ENCODE assay signal across 8 cellular contexts in genomic region chr5:141664733-141665461, GRCh38. TPM values are rescaled to one million over a fixed set of nuclear protein-coding genes. Genes with fewer than 3 reads are reported as not detected.
DNase-seq lines count a peak whose midpoint lies in the region; ATAC-seq and TF ChIP-seq lines count a peak whose summit lies in the region.

No MANE protein-coding gene starts in this region.

- no peaks in the 10 kb centered on the region for H3K9me3 Mint-ChIP-seq in activated T-cell treated with anti-CD3 and anti-CD28 coated beads, Interleukin-2, amount 50 U/mL, for 72 hours
- no peaks in the 10 kb centered on the region for H3K9me3 Mint-ChIP-seq in osteocyte (ENCODE audit: unreplicated experiment)

- DNase-seq in DMS153 treated with DMSO at 0.1 percent for 48 hours (lab: John Stamatoyannopoulos, UW; ENCODE audit: unreplicated experiment): peak; percentile 0
- peak; percentile 89 for DNase-seq in GM20000 (ENCODE audit: low spot score)
- DNase-seq in Panc1 (ENCODE audit: low read depth, low spot score): peak; percentile 41
- peak; percentile 72 to 79 for DNase-seq in activated T-cell treated with anti-CD3 and anti-CD28 coated beads, Interleukin-2, amount 50 U/mL, for 72 hours
- peak; percentile 30 for DNase-seq in fibroblast of the conjunctiva (ENCODE audit: low read depth)
- DNase-seq in osteocyte (ENCODE audit: extremely low spot score, unreplicated experiment): peak; percentile 91
- peak; percentile 86 for DNase-seq in transverse colon

- peaks cover 4% of the 10 kb centered on the region for H3K4me1 Mint-ChIP-seq in activated T-cell treated with anti-CD3 and anti-CD28 coated beads, Interleukin-2, amount 50 U/mL, for 72 hours (ENCODE audit: low read depth)
- H3K4me1 Mint-ChIP-seq in osteocyte (ENCODE audit: unreplicated experiment): no peaks in the 10 kb centered on the region

- H3K27me3 Mint-ChIP-seq in activated T-cell treated with anti-CD3 and anti-CD28 coated beads, Interleukin-2, amount 50 U/mL, for 72 hours (ENCODE audit: low read depth): no peaks in the 10 kb centered on the region
- H3K27me3 Mint-ChIP-seq in osteocyte (ENCODE audit: unreplicated experiment): no peaks in the 10 kb centered on the region

- H3K36me3 ChIP-seq in Panc1 (ENCODE audit: control insufficient read depth, insufficient read depth, low read length) (no peaks in the 10 kb centered on the region), transverse colon (no peaks in the 10 kb centered on the region)

- H3K4me3 Mint-ChIP-seq in activated T-cell treated with anti-CD3 and anti-CD28 coated beads, Interleukin-2, amount 50 U/mL, for 72 hours: no peak overlapping the region
- H3K4me3 Mint-ChIP-seq in osteocyte (ENCODE audit: unreplicated experiment): no peak overlapping the region

- H3K4me1 ChIP-seq in Panc1 (ENCODE audit: control insufficient read depth, insufficient read depth, low read length) (0 out of 2 replicates have a peak, but pooled peaks cover 3% of the 10 kb centered on the region), transverse colon (peaks cover 0 to 5% (median 2%) of the 10 kb centered on the region in 4 donors)

- POLR2A ChIA-PET in Panc1 (lab: Charles Lee): no interaction called here

- CTCF ChIA-PET in Panc1 (lab: Charles Lee): interaction anchor here (0.6 to 1.2 kb wide), 4 partner anchors 17 to 296 kb away, joined by 3 to 9 read pairs (median 6); partner anchors contain the start of gene ARAP3

- H3K27me3 ChIP-seq in Panc1 (ENCODE audit: control insufficient read depth, insufficient read depth, low read length) (no peaks in the 10 kb centered on the region), transverse colon (no peaks in the 10 kb centered on the region)

- intact Hi-C loops in Panc1 (cut with micrococcal nuclease; ENCODE audit: unreplicated experiment): loop anchor here (10.0 kb wide), 1 partner anchor 300 kb away; the partner anchor contains the start of gene RNF14
- intact Hi-C loops in transverse colon (cut with DNase I; ENCODE audit: low total_unique reads): no loop called here

- no peak for TF ChIP-seq EP300 in transverse colon (IDR thresholded peaks at IDR 0.05; ENCODE audit: low read depth)

- H3K9me3 ChIP-seq in Panc1 (ENCODE audit: control insufficient read depth, insufficient read depth, low read depth, low read length) (no peaks in the 10 kb centered on the region), transverse colon (no peaks in the 10 kb centered on the region)

- TF ChIP-seq CTCF in GM20000 (IDR thresholded peaks at IDR 0.05; ENCODE audit: extremely low read depth, missing control alignments): peak; percentile 82
- peak; percentile 95 for TF ChIP-seq CTCF in Panc1 (IDR thresholded peaks at IDR 0.05)
- TF ChIP-seq CTCF in osteocyte (IDR thresholded peaks at IDR 0.05): peak; percentile 91
- peak; percentile 80 to 94 (median 90) for TF ChIP-seq CTCF in transverse colon (IDR thresholded peaks at IDR 0.05)

- no TSS peak for BruUV-seq in Panc1 (replicated peaks; lab: Mats Ljungman, UMichigan)

- WGBS in transverse colon (ENCODE audit: low coverage in 1 of 2), 2 donors: 35 to 49% methylated on average over 3 to 10 of the region's 13 CpGs

- H3K36me3 Mint-ChIP-seq in activated T-cell treated with anti-CD3 and anti-CD28 coated beads, Interleukin-2, amount 50 U/mL, for 72 hours (ENCODE audit: insufficient read depth in 2 of 2): no peaks in the 10 kb centered on the region
- H3K36me3 Mint-ChIP-seq in osteocyte (ENCODE audit: unreplicated experiment): no peaks in the 10 kb centered on the region

- H3K4me3 ChIP-seq in Panc1 (ENCODE audit: low read depth in 2 of 2, low read length in 2 of 2): no peak overlapping the region
- no peak overlapping the region for H3K4me3 ChIP-seq in transverse colon

- ATAC-seq in HG03571 (IDR thresholded peaks at IDR 0.05; ENCODE audit: unreplicated experiment) (peak; percentile 87), Panc1 (peak; percentile 94)
- ATAC-seq in activated T-cell treated with anti-CD3 and anti-CD28 coated beads, Interleukin-2, amount 50 U/mL, for 72 hours (replicated peaks in 1 of 2): peak; percentile 90

- TF ChIP-seq POLR2A in transverse colon (IDR thresholded peaks at IDR 0.05): no peak

- in situ Hi-C loops in Panc1 (cut with HindIII; ENCODE audit: low pct_unique_long_range_greater_than_20kb, low sequenced_read_pairs) (no loop called here), transverse colon (cut with MboI; ENCODE audit: low pct_ligation_motif_present in 1 of 4, low pct_unique_long_range_greater_than_20kb in 1 of 4, low sequenced_read_pairs in 3 of 4) (no loop called here)

- H3K27ac ChIP-seq in Panc1 (ENCODE audit: low read length) (no peak overlapping the region), transverse colon (peak overlapping the region in 1 of 4 donors; percentile 39)

- no peak overlapping the region for H3K27ac Mint-ChIP-seq in activated T-cell treated with anti-CD3 and anti-CD28 coated beads, Interleukin-2, amount 50 U/mL, for 72 hours
- H3K27ac Mint-ChIP-seq in osteocyte (ENCODE audit: unreplicated experiment): no peak overlapping the region

RNA-seq across cellular contexts. Expression of gene FCHSD1, which starts 13.7 kb away (rescaled TPM):
- 32.8 TPM for total RNA-seq in Panc1 (2021; ENCODE audit: unreplicated experiment)
- 30.6 TPM for polyA plus RNA-seq in Panc1 (2012; ENCODE audit: insufficient read length)
- total RNA-seq in activated T-cell treated with anti-CD3 and anti-CD28 coated beads, Interleukin-2, amount 50 U/mL, for 72 hours: 10 to 100 TPM; 54.1 to 61.1 TPM
- total RNA-seq in osteocyte: 23.2 and 28.6 TPM in 2 replicates
- total RNA-seq in transverse colon: 10 to 100 TPM; 26.1 to 69.9 (median 43.1) TPM

RNA-seq across cellular contexts. Expression of gene ARAP3, which starts 17.1 kb away (rescaled TPM):
- total RNA-seq in Panc1 (2021; ENCODE audit: unreplicated experiment) (2.5 TPM), osteocyte (1.3 and 2.0 TPM in 2 replicates), transverse colon (1 to 10 TPM; 1.1 to 4.0 (median 3.3) TPM)
- 3.3 TPM for polyA plus RNA-seq in Panc1 (2012; ENCODE audit: insufficient read length)
- 1 to 10 TPM; 3.2 to 4.1 TPM for total RNA-seq in activated T-cell treated with anti-CD3 and anti-CD28 coated beads, Interleukin-2, amount 50 U/mL, for 72 hours

RNA-seq across cellular contexts. Expression of gene RELL2, which starts 28.1 kb away (rescaled TPM):
- total RNA-seq in Panc1 (2021; ENCODE audit: unreplicated experiment) (13.3 TPM), osteocyte (5.4 and 6.1 TPM in 2 replicates), transverse colon (10 to 100 TPM in 1 of 4 donors, 1 to 10 TPM in 3; 4.4 to 19.1 (median 7.5) TPM)
- 18.5 TPM for polyA plus RNA-seq in Panc1 (2012; ENCODE audit: insufficient read length)
- 10 to 100 TPM; 14.6 to 19.5 TPM for total RNA-seq in activated T-cell treated with anti-CD3 and anti-CD28 coated beads, Interleukin-2, amount 50 U/mL, for 72 hours

RNA-seq across cellular contexts. Expression of gene HDAC3, which starts 28.2 kb away (rescaled TPM):
- 75.5 TPM for total RNA-seq in Panc1 (2021; ENCODE audit: unreplicated experiment)
- polyA plus RNA-seq in Panc1 (2012; ENCODE audit: insufficient read length): 69.6 TPM
- 10 to 100 TPM; 64.1 to 69.2 TPM for total RNA-seq in activated T-cell treated with anti-CD3 and anti-CD28 coated beads, Interleukin-2, amount 50 U/mL, for 72 hours
- 62.1 and 67.9 TPM in 2 replicates for total RNA-seq in osteocyte
- total RNA-seq in transverse colon: 10 to 100 TPM; 12.7 to 45.1 (median 40.2) TPM

RNA-seq across cellular contexts. Expression of gene DIAPH1, which starts 46.1 kb away (rescaled TPM):
- 155 TPM for total RNA-seq in Panc1 (2021; ENCODE audit: unreplicated experiment)
- polyA plus RNA-seq in Panc1 (2012; ENCODE audit: insufficient read length): 70.5 TPM
- 100 to 1,000 TPM; 162 to 165 TPM for total RNA-seq in activated T-cell treated with anti-CD3 and anti-CD28 coated beads, Interleukin-2, amount 50 U/mL, for 72 hours
- 50.9 and 52.1 TPM in 2 replicates for total RNA-seq in osteocyte
- 100 to 1,000 TPM in 1 of 4 donors, 10 to 100 TPM in 3; 55.4 to 150 (median 91.4) TPM for total RNA-seq in transverse colon

Comparison
In these comparisons a context has a peak if more than half of its experiments do, and no peak if none do; other contexts are left out.
1. DNase-seq: peak in every context shown above with its lines; median percentile 91 in osteocyte; 89 in GM20000; 86 in transverse colon; 76 in activated T-cell treated with anti-CD3 and anti-CD28 coated beads, Interleukin-2, amount 50 U/mL, for 72 hours; 41 in Panc1; 30 in fibroblast of the conjunctiva; 0 in DMS153 treated with DMSO at 0.1 percent for 48 hours.